In the genomic region with DNA sequence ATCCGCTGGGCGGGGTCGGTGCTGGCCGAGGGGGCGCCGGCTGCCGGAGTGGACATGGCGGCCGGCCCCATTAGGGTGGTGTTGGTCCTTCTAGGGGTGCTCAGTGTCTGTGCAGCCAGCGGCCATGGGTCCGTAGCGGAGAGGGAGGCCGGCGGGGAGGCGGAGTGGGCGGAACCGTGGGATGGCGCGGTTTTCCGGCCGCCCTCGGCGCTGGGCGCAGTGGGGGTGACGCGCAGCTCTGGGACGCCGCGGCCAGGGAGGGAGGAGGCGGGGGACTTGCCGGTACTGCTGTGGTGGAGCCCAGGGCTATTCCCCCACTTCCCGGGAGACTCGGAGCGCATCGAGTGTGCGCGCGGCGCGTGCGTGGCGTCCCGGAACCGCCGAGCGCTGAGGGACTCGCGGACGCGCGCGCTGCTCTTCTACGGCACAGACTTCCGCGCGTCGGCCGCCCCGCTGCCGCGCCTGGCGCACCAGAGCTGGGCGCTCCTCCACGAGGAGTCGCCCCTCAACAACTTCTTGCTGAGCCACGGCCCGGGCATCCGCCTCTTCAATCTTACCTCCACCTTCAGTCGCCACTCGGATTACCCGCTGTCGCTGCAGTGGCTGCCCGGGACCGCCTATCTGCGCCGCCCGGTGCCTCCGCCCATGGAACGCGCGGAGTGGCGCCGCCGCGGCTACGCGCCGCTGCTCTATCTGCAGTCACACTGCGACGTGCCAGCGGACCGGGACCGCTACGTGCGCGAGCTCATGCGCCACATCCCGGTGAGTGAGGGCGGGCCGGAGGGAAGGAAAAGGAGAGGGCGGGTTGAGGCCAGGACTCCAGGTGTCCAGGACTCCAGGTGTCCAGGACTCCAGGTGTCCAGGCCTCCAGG, we compare ENCODE assay signal across 8 cellular contexts. TPM values are rescaled to one million over a fixed set of nuclear protein-coding genes. Genes with fewer than 3 reads are reported as not detected.
DNase-seq lines count a peak whose midpoint lies in the region; ATAC-seq and TF ChIP-seq lines count a peak whose summit lies in the region.

No MANE protein-coding gene starts in this region.

- ATAC-seq in GM21619 (IDR thresholded peaks at IDR 0.05; ENCODE audit: unreplicated experiment) (peak; percentile 53), T-cell (replicated peaks in 1 of 4) (peak; percentile 72 to 75 (median 74))

- peak; percentile 81 for TF ChIP-seq POLR2A in prostate gland (IDR thresholded peaks at IDR 0.05)

- H3K36me3 ChIP-seq in left ventricle myocardium inferior (peaks cover 73% of the 10 kb centered on the region), prostate gland (peaks cover 0 to 15% of the 10 kb centered on the region in 2 donors), urinary bladder (ENCODE audit: insufficient read depth) (no peaks in the 10 kb centered on the region)

- peaks cover 57 to 67% (median 65%) of the 10 kb centered on the region in 3 donors for H3K4me1 Mint-ChIP-seq in T-cell

- H3K27me3 Mint-ChIP-seq in T-cell, result no peaks in the 10 kb centered on the region

- POLR2A ChIA-PET in T-cell (lab: Charles Lee), result interaction anchor here (0.7 to 3.4 kb wide), 5 partner anchors 10 to 29 kb away, joined by 3 to 15 read pairs (median 3); a partner anchor contains a TSS

- in situ Hi-C loops in G401 (cut with HindIII; ENCODE audit: low sequenced_read_pairs), result no loop called here

- under 1% methylated on average over 55 of the region's 101 CpGs for WGBS in prostate gland
- WGBS in urinary bladder, result under 1% methylated on average over 101 of the region's 101 CpGs

- H3K4me3 Mint-ChIP-seq in T-cell, result peak overlapping the region; percentile 93 to 97 (median 94)

- peak overlapping the region; percentile 94 to 95 for H3K27ac Mint-ChIP-seq in T-cell

- CTCF ChIA-PET in T-cell (lab: Charles Lee), result interaction anchor here in 1 of 2 donors (0.6 to 4.1 kb wide), 5 partner anchors 10 to 107 kb away, joined by 4 to 35 read pairs (median 6); a partner anchor contains a TSS

- H3K27me3 ChIP-seq in left ventricle myocardium inferior (ENCODE audit: low read depth), result no peaks in the 10 kb centered on the region
- H3K27me3 ChIP-seq in prostate gland (replicated peaks; ENCODE audit: insufficient read depth), result no peaks in the 10 kb centered on the region

- H3K4me1 ChIP-seq in left ventricle myocardium inferior (peaks cover 64% of the 10 kb centered on the region), prostate gland (replicated peaks) (peaks cover 9% of the 10 kb centered on the region), urinary bladder (ENCODE audit: insufficient read depth) (no peaks in the 10 kb centered on the region)

- intact Hi-C loops in left ventricle myocardium inferior (cut with micrococcal nuclease), result no loop called here
- intact Hi-C loops in prostate gland (cut with DNase I), result no loop called here

- peak overlapping the region; percentile 84 for H3K4me3 ChIP-seq in Jurkat, Clone E6-1 (ENCODE audit: low read length)
- H3K4me3 ChIP-seq in left ventricle myocardium inferior, result peak overlapping the region; percentile 97
- H3K4me3 ChIP-seq in prostate gland, result peak overlapping the region; percentile 73 to 81
- peak overlapping the region; percentile 72 for H3K4me3 ChIP-seq in urinary bladder (ENCODE audit: low read depth, low read length)

- no peaks in the 10 kb centered on the region for H3K9me3 Mint-ChIP-seq in T-cell

- TF ChIP-seq CTCF in left ventricle myocardium inferior (IDR thresholded peaks at IDR 0.05; ENCODE audit: borderline replicate concordance) (peak; percentile 37), prostate gland (IDR thresholded peaks at IDR 0.05) (peak in 2 of 4 experiments; percentile 19 to 34)

- H3K9me3 ChIP-seq in left ventricle myocardium inferior (replicated peaks) (no peaks in the 10 kb centered on the region), prostate gland (no peaks in the 10 kb centered on the region)

- DNase-seq in G401 (ENCODE audit: low spot score), result peak; percentile 76
- DNase-seq in Jurkat, Clone E6-1 (ENCODE audit: low read depth, low spot score), result peak; percentile 50
- peak; percentile 64 to 83 (median 74) for DNase-seq in T-cell
- peak; percentile 81 for DNase-seq in amniotic epithelial cell (ENCODE audit: low read depth)
- DNase-seq in left ventricle myocardium inferior, result peak; percentile 85
- DNase-seq in prostate gland (ENCODE audit: low spot score), result peak; percentile 61

- H3K36me3 Mint-ChIP-seq in T-cell, result peaks cover 36% of the 10 kb centered on the region

- H3K27ac ChIP-seq in left ventricle myocardium inferior (replicated peaks) (peak overlapping the region; percentile 99), prostate gland (peak overlapping the region; percentile 95 to 96), urinary bladder (ENCODE audit: low read depth) (peak overlapping the region; percentile 98)

RNA-seq across cellular contexts. Expression of a gene that starts 9.3 kb away (rescaled TPM):
- total RNA-seq in G401 (2014; rRNA removed; shearing (Covaris generic)), result 65.5 and 76.8 TPM in 2 replicates
- polyA plus RNA-seq in Jurkat, Clone E6-1 (2012; ENCODE audit: insufficient read depth, insufficient read length), result 85.9 TPM
- 10 to 100 TPM in 3 of 5 donors, 1 to 10 TPM in 2; 6.3 to 17.5 (median 14.2) TPM for total RNA-seq in T-cell
- total RNA-seq in left ventricle myocardium inferior, result 27.4 TPM
- total RNA-seq in prostate gland, result 10 to 100 TPM; 33.2 to 55.6 TPM
- total RNA-seq in urinary bladder, result 17.0 TPM
- 46.9 TPM for polyA plus RNA-seq in urinary bladder

RNA-seq across cellular contexts. Expression of a gene that starts 12.9 kb away (rescaled TPM):
- 22.8 and 30.6 TPM in 2 replicates for total RNA-seq in G401 (2014; rRNA removed; shearing (Covaris generic))
- 28.1 TPM for polyA plus RNA-seq in Jurkat, Clone E6-1 (2012; ENCODE audit: insufficient read depth, insufficient read length)
- total RNA-seq in T-cell (100 to 1,000 TPM in 2 of 5 donors, 10 to 100 TPM in 3; 69.0 to 106 (median 90.8) TPM), left ventricle myocardium inferior (46.2 TPM), prostate gland (100 to 1,000 TPM in 1 of 2 donors, 10 to 100 TPM in 1; 80.6 to 246 TPM), urinary bladder (38.8 TPM)
- polyA plus RNA-seq in urinary bladder, result 110 TPM

RNA-seq across cellular contexts. Expression of a gene that starts 28.3 kb away (rescaled TPM):
- 49.0 and 54.4 TPM in 2 replicates for total RNA-seq in G401 (2014; rRNA removed; shearing (Covaris generic))
- polyA plus RNA-seq in Jurkat, Clone E6-1 (2012; ENCODE audit: insufficient read depth, insufficient read length), result 35.0 TPM
- total RNA-seq in T-cell, result 100 to 1,000 TPM in 1 of 5 donors, 10 to 100 TPM in 4; 77.7 to 107 (median 92.2) TPM
- 42.2 TPM for total RNA-seq in left ventricle myocardium inferior
- total RNA-seq in prostate gland, result 10 to 100 TPM; 80.7 to 87.6 TPM
- 37.2 TPM for total RNA-seq in urinary bladder
- polyA plus RNA-seq in urinary bladder, result 47.6 TPM

RNA-seq across cellular contexts. Expression of a gene that starts 38.9 kb away (rescaled TPM):
- 3.7 and 6.9 TPM in 2 replicates for total RNA-seq in G401 (2014; rRNA removed; shearing (Covaris generic))
- polyA plus RNA-seq in Jurkat, Clone E6-1 (2012; ENCODE audit: insufficient read depth, insufficient read length), result 39.4 TPM
- total RNA-seq in T-cell, result 100 to 1,000 TPM in 4 of 5 donors, 10 to 100 TPM in 1; 96.1 to 119 (median 110) TPM
- 11.2 TPM for total RNA-seq in left ventricle myocardium inferior
- total RNA-seq in prostate gland, result 10 to 100 TPM; 39.7 to 57.4 TPM
- total RNA-seq in urinary bladder, result 14.2 TPM
- polyA plus RNA-seq in urinary bladder, result 19.3 TPM

Comparison
In these comparisons a context has a peak if more than half of its experiments do, and no peak if none do; other contexts are left out.
1. Peak in every context shown above with its lines: DNase-seq, ATAC-seq, H3K4me3 ChIP-seq and H3K27ac ChIP-seq.